ENCODE assay signal across 8 cellular contexts in genomic region chr20:36468149-36469000, GRCh38.
DNase-seq lines count a peak whose midpoint lies in the region; ATAC-seq and TF ChIP-seq lines count a peak whose summit lies in the region.

No MANE protein-coding gene starts in this region.

- peak overlapping the region; percentile 84 for H3K27ac Mint-ChIP-seq in T-helper 1 cell treated with Interleukin-12 subunit alpha and Interleukin-12 subunit beta and Interleukin-4 antibody, amounts not matched to agents 30 μg/mL and 1 μg/mL, for 36 hours
- H3K27ac Mint-ChIP-seq in memory B cell, result peak overlapping the region; percentile 82

- H3K27me3 ChIP-seq in upper lobe of left lung, result no peaks in the 10 kb centered on the region

- peak overlapping the region; percentile 19 for H3K4me3 Mint-ChIP-seq in T-helper 1 cell treated with Interleukin-12 subunit alpha and Interleukin-12 subunit beta and Interleukin-4 antibody, amounts not matched to agents 30 μg/mL and 1 μg/mL, for 36 hours
- peak overlapping the region; percentile 21 for H3K4me3 Mint-ChIP-seq in memory B cell

- H3K9me3 Mint-ChIP-seq in T-helper 1 cell treated with Interleukin-12 subunit alpha and Interleukin-12 subunit beta and Interleukin-4 antibody, amounts not matched to agents 30 μg/mL and 1 μg/mL, for 36 hours, result no peaks in the 10 kb centered on the region
- H3K9me3 Mint-ChIP-seq in memory B cell, result no peaks in the 10 kb centered on the region

- TF ChIP-seq EP300 in upper lobe of left lung (IDR thresholded peaks at IDR 0.05), result no peak

- DNase-seq in T-helper 1 cell (no peak), anterior cingulate cortex (lab: John Stamatoyannopoulos, UW) (peak in 38 of 58 donors; percentile 10 to 66 (median 36)), memory B cell (ENCODE audit: low spot score in 2 of 2) (no peak), upper lobe of left lung (no peak), GM13977 (ENCODE audit: low spot score) (no peak)
- DNase-seq in activated CD8-positive, alpha-beta memory T cell treated with anti-CD3 and anti-CD28 coated beads, Interleukin-2, amount 50 U/mL, for 4 hours, result no peak

- TF ChIP-seq CTCF in upper lobe of left lung (IDR thresholded peaks at IDR 0.05), result no peak
- no peak for TF ChIP-seq CTCF in GM13977 (IDR thresholded peaks at IDR 0.05; ENCODE audit: extremely low read depth, insufficient read depth, missing control alignments)

- H3K36me3 ChIP-seq in upper lobe of left lung, result no peaks in the 10 kb centered on the region

- H3K36me3 Mint-ChIP-seq in T-helper 1 cell treated with Interleukin-12 subunit alpha and Interleukin-12 subunit beta and Interleukin-4 antibody, amounts not matched to agents 30 μg/mL and 1 μg/mL, for 36 hours (ENCODE audit: low read depth), result peaks cover 11% of the 10 kb centered on the region
- H3K36me3 Mint-ChIP-seq in memory B cell, result no peaks in the 10 kb centered on the region

- ATAC-seq in memory B cell (ENCODE audit: low read depth) (no peak), upper lobe of left lung (ENCODE audit: low FRiP score in 2 of 2) (no peak), GM18909 (IDR thresholded peaks at IDR 0.05; ENCODE audit: poor library complexity, unreplicated experiment) (no peak)

- H3K27me3 Mint-ChIP-seq in T-helper 1 cell treated with Interleukin-12 subunit alpha and Interleukin-12 subunit beta and Interleukin-4 antibody, amounts not matched to agents 30 μg/mL and 1 μg/mL, for 36 hours (ENCODE audit: low read depth), result no peaks in the 10 kb centered on the region
- no peaks in the 10 kb centered on the region for H3K27me3 Mint-ChIP-seq in memory B cell

- peak overlapping the region; percentile 60 to 97 (median 78) for H3K27ac ChIP-seq in upper lobe of left lung

- no peaks in the 10 kb centered on the region for H3K9me3 ChIP-seq in upper lobe of left lung

- peaks cover 63% of the 10 kb centered on the region for H3K4me1 Mint-ChIP-seq in T-helper 1 cell treated with Interleukin-12 subunit alpha and Interleukin-12 subunit beta and Interleukin-4 antibody, amounts not matched to agents 30 μg/mL and 1 μg/mL, for 36 hours (ENCODE audit: low read depth)
- H3K4me1 Mint-ChIP-seq in memory B cell, result peaks cover 67% of the 10 kb centered on the region

- no peak overlapping the region for H3K4me3 ChIP-seq in upper lobe of left lung

- H3K4me1 ChIP-seq in upper lobe of left lung, result peaks cover 94 to 99% (median 96%) of the 10 kb centered on the region in 4 donors

- TF ChIP-seq POLR2A in upper lobe of left lung (IDR thresholded peaks at IDR 0.05), result no peak

- WGBS in upper lobe of left lung, 2 donors, result 57 to 66% methylated on average over 7 to 10 of the region's 10 CpGs

- in situ Hi-C loops in GM13977 (cut with MboI; ENCODE audit: low pct_unique_long_range_greater_than_20kb, low sequenced_read_pairs, unreplicated experiment), result no loop called here

Comparison
In these comparisons a context has a peak if more than half of its experiments do, and no peak if none do; other contexts are left out.
1. DNase-seq: peak in anterior cingulate cortex (38 of 58); none in T-helper 1 cell (0 of 5), memory B cell (0 of 2), upper lobe of left lung (0 of 2), activated CD8-positive, alpha-beta memory T cell treated with anti-CD3 and anti-CD28 coated beads, Interleukin-2, amount 50 U/mL, for 4 hours (single experiment) and GM13977 (single experiment).